9 cellular contexts compared by ENCODE assay signal in genomic region chr1:32652244-32652962, GRCh38. TPM values are rescaled to one million over a fixed set of nuclear protein-coding genes. Genes with fewer than 3 reads are reported as not detected.
A peak's percentile ranks its signal among the peaks of the same experiment; 100 is the strongest.
DNase-seq lines count a peak whose midpoint lies in the region; FAIRE-seq and TF ChIP-seq lines count a peak whose summit lies in the region.
"Had no signal": no experiment of that assay in that cellular context is flagged by ENCODE, and none has a peak within 500 bp of the region (broad histone marks: within the 10 kb centered on the region; RNA-seq: fewer than 3 reads in every experiment).

No MANE protein-coding gene starts in this region.

- H3K27me3 Mint-ChIP-seq in activated T-cell treated with anti-CD3 and anti-CD28 coated beads, Interleukin-2, amount 50 U/mL, for 24 hours: no peaks in the 10 kb centered on the region
- peaks cover 2% of the 10 kb centered on the region for H3K27me3 Mint-ChIP-seq in activated T-helper 1 cell treated with anti-CD3 and anti-CD28 coated beads, Interleukin-12 subunit alpha, Interleukin-12 subunit beta, Interleukin-2, Interleukin-4 antibody, amounts not matched to agents 30 ng/mL and 10 ng/mL and 1 ng/mL, durations not matched to agents 14 hours and 24 hours and 36 hours (ENCODE audit: insufficient read depth)

- H3K4me1 ChIP-seq in kidney (ENCODE audit: control insufficient read depth in 1 of 2, insufficient read depth in 1 of 2, low read depth in 1 of 2, low read length in 2 of 2) (peaks cover 2 to 6% of the 10 kb centered on the region in 2 donors), testis (peaks cover 42% of the 10 kb centered on the region)

- H3K4me3 ChIP-seq in kidney (ENCODE audit: low read length in 2 of 2): peak overlapping the region; percentile 40 to 99
- peak overlapping the region in 1 of 2 donors; percentile 81 for H3K4me3 ChIP-seq in testis

- H3K9ac ChIP-seq in kidney (ENCODE audit: low read length in 2 of 2): peak overlapping the region; percentile 41 to 89

- H3K27ac ChIP-seq in kidney (ENCODE audit: low read depth in 2 of 2, low read length in 2 of 2) (no peak overlapping the region), testis (peak overlapping the region; percentile 97 to 100)

- H3K36me3 ChIP-seq in kidney (ENCODE audit: control insufficient read depth in 1 of 2, insufficient read depth in 2 of 2, low read length in 2 of 2): peaks cover 7 to 19% of the 10 kb centered on the region in 2 donors
- no peaks in the 10 kb centered on the region for H3K36me3 ChIP-seq in testis (ENCODE audit: low read depth, missing control alignments)

- peak overlapping the region; percentile 98 for H3K4me3 Mint-ChIP-seq in activated T-cell treated with anti-CD3 and anti-CD28 coated beads, Interleukin-2, amount 50 U/mL, for 24 hours
- peak overlapping the region; percentile 94 for H3K4me3 Mint-ChIP-seq in activated T-helper 1 cell treated with anti-CD3 and anti-CD28 coated beads, Interleukin-12 subunit alpha, Interleukin-12 subunit beta, Interleukin-2, Interleukin-4 antibody, amounts not matched to agents 30 ng/mL and 10 ng/mL and 1 ng/mL, durations not matched to agents 14 hours and 24 hours and 36 hours

- DNase-seq in activated T-cell treated with anti-CD3 and anti-CD28 coated beads, Interleukin-2, amount 50 U/mL, for 24 hours: no peak
- no peak for DNase-seq in activated T-cell treated with anti-CD3 and anti-CD28 coated beads for 4 hours
- DNase-seq in activated T-helper 1 cell treated with anti-CD3 and anti-CD28 coated beads, Interleukin-12 subunit alpha, Interleukin-12 subunit beta, Interleukin-2, Interleukin-4 antibody, amounts not matched to agents 30 ng/mL and 10 ng/mL and 1 ng/mL, durations not matched to agents 14 hours and 24 hours and 36 hours (ENCODE audit: low spot score): no peak
- no peak for DNase-seq in kidney
- DNase-seq in testis: no peak
- no peak for DNase-seq in NCI-H2227 treated with DMSO at 0.1 percent for 48 hours (lab: John Stamatoyannopoulos, UW)
- no peak for DNase-seq in NCI-H345 treated with DMSO at 0.1 percent for 48 hours (lab: John Stamatoyannopoulos, UW; ENCODE audit: unreplicated experiment)
- DNase-seq in Kasumi-1 (lab: John Stamatoyannopoulos, UW): no peak
- DNase-seq: midbrain had no signal

- no peak for TF ChIP-seq POLR2A in testis (IDR thresholded peaks at IDR 0.05)

- peaks cover 64% of the 10 kb centered on the region for H3K4me1 Mint-ChIP-seq in activated T-cell treated with anti-CD3 and anti-CD28 coated beads, Interleukin-2, amount 50 U/mL, for 24 hours (ENCODE audit: low read depth)
- H3K4me1 Mint-ChIP-seq in activated T-helper 1 cell treated with anti-CD3 and anti-CD28 coated beads, Interleukin-12 subunit alpha, Interleukin-12 subunit beta, Interleukin-2, Interleukin-4 antibody, amounts not matched to agents 30 ng/mL and 10 ng/mL and 1 ng/mL, durations not matched to agents 14 hours and 24 hours and 36 hours (ENCODE audit: low read depth): peaks cover 62% of the 10 kb centered on the region

- 66 to 72% methylated on average over 16 of the region's 16 CpGs for WGBS in testis, 2 donors

- no peaks in the 10 kb centered on the region for H3K9me3 ChIP-seq in kidney (ENCODE audit: control insufficient read depth in 1 of 2, low read length in 2 of 2)
- no peaks in the 10 kb centered on the region for H3K9me3 ChIP-seq in testis

- no peaks in the 10 kb centered on the region for H3K27me3 ChIP-seq in testis

- TF ChIP-seq CTCF in kidney (IDR thresholded peaks at IDR 0.05; ENCODE audit: borderline replicate concordance, extremely low read depth, insufficient read depth): no peak
- no peak for TF ChIP-seq CTCF in testis (IDR thresholded peaks at IDR 0.05)

- no peaks in the 10 kb centered on the region for H3K9me3 Mint-ChIP-seq in activated T-cell treated with anti-CD3 and anti-CD28 coated beads, Interleukin-2, amount 50 U/mL, for 24 hours
- H3K9me3 Mint-ChIP-seq in activated T-helper 1 cell treated with anti-CD3 and anti-CD28 coated beads, Interleukin-12 subunit alpha, Interleukin-12 subunit beta, Interleukin-2, Interleukin-4 antibody, amounts not matched to agents 30 ng/mL and 10 ng/mL and 1 ng/mL, durations not matched to agents 14 hours and 24 hours and 36 hours: no peaks in the 10 kb centered on the region

- H3K36me3 Mint-ChIP-seq in activated T-cell treated with anti-CD3 and anti-CD28 coated beads, Interleukin-2, amount 50 U/mL, for 24 hours (ENCODE audit: low read depth): peaks cover 84% of the 10 kb centered on the region
- H3K36me3 Mint-ChIP-seq in activated T-helper 1 cell treated with anti-CD3 and anti-CD28 coated beads, Interleukin-12 subunit alpha, Interleukin-12 subunit beta, Interleukin-2, Interleukin-4 antibody, amounts not matched to agents 30 ng/mL and 10 ng/mL and 1 ng/mL, durations not matched to agents 14 hours and 24 hours and 36 hours (ENCODE audit: low read depth): peaks cover 52% of the 10 kb centered on the region

- intact Hi-C loops in activated T-helper 1 cell treated with anti-CD3 and anti-CD28 coated beads, Interleukin-12 subunit alpha, Interleukin-12 subunit beta, Interleukin-2, Interleukin-4 antibody, amounts not matched to agents 30 ng/mL and 10 ng/mL and 1 ng/mL, durations not matched to agents 14 hours and 24 hours and 36 hours (cut with micrococcal nuclease): loop anchor here (5.0 kb wide), 1 partner anchor 1355 kb away; the partner anchor contains the start of genes SNRNP40 and ZCCHC17
- intact Hi-C loops in kidney (cut with DNase I) (no loop called here), testis (cut with DNase I; ENCODE audit: low total_unique reads) (no loop called here)

- H3K27ac Mint-ChIP-seq in activated T-cell treated with anti-CD3 and anti-CD28 coated beads, Interleukin-2, amount 50 U/mL, for 24 hours: peak overlapping the region; percentile 100
- peak overlapping the region; percentile 100 for H3K27ac Mint-ChIP-seq in activated T-helper 1 cell treated with anti-CD3 and anti-CD28 coated beads, Interleukin-12 subunit alpha, Interleukin-12 subunit beta, Interleukin-2, Interleukin-4 antibody, amounts not matched to agents 30 ng/mL and 10 ng/mL and 1 ng/mL, durations not matched to agents 14 hours and 24 hours and 36 hours

- FAIRE-seq in kidney (lab: Jason Lieb, UNC): no peak

RNA-seq across cellular contexts. Expression of gene RBBP4, which starts 1.4 kb away (rescaled TPM):
- total RNA-seq in activated T-helper 1 cell treated with anti-CD3 and anti-CD28 coated beads, Interleukin-12 subunit alpha, Interleukin-12 subunit beta, Interleukin-2, Interleukin-4 antibody, amounts not matched to agents 30 ng/mL and 10 ng/mL and 1 ng/mL, durations not matched to agents 14 hours and 24 hours and 36 hours: 315 TPM in 2 replicates
- total RNA-seq in kidney (177 TPM), testis (100 to 1,000 TPM; 289 to 296 TPM)
- polyA plus RNA-seq in kidney (ENCODE audit: insufficient read depth, low read depth, low replicate concordance) (49.5 TPM), testis (ENCODE audit: insufficient read depth, low read depth, low replicate concordance) (344 TPM)

RNA-seq across cellular contexts. Expression of gene ZBTB8OS, which starts 2.1 kb away (rescaled TPM):
- 49.7 and 53.3 TPM in 2 replicates for total RNA-seq in activated T-helper 1 cell treated with anti-CD3 and anti-CD28 coated beads, Interleukin-12 subunit alpha, Interleukin-12 subunit beta, Interleukin-2, Interleukin-4 antibody, amounts not matched to agents 30 ng/mL and 10 ng/mL and 1 ng/mL, durations not matched to agents 14 hours and 24 hours and 36 hours
- total RNA-seq in kidney (39.0 TPM), testis (10 to 100 TPM; 37.2 to 43.4 TPM)
- polyA plus RNA-seq in kidney (ENCODE audit: insufficient read depth, low read depth, low replicate concordance) (62.3 TPM), testis (ENCODE audit: insufficient read depth, low read depth, low replicate concordance) (39.3 TPM)

RNA-seq across cellular contexts. Expression of gene SYNC, which starts 50.2 kb away (rescaled TPM):
- 0.05 TPM in 1 of 2 replicates, not detected in the other for total RNA-seq in activated T-helper 1 cell treated with anti-CD3 and anti-CD28 coated beads, Interleukin-12 subunit alpha, Interleukin-12 subunit beta, Interleukin-2, Interleukin-4 antibody, amounts not matched to agents 30 ng/mL and 10 ng/mL and 1 ng/mL, durations not matched to agents 14 hours and 24 hours and 36 hours
- 5.5 TPM for total RNA-seq in kidney
- 1.4 TPM for polyA plus RNA-seq in kidney (ENCODE audit: insufficient read depth, low read depth, low replicate concordance)
- total RNA-seq in testis: 10 to 100 TPM in 1 of 2 donors, 1 to 10 TPM in 1; 9.0 to 11.8 TPM
- polyA plus RNA-seq in testis (ENCODE audit: insufficient read depth, low read depth, low replicate concordance): 12.4 TPM

Comparison
In these comparisons a context has a peak if more than half of its experiments do, and no peak if none do; other contexts are left out.
1. H3K27ac ChIP-seq: peak in testis (2 of 2); none in kidney (0 of 2).